ENCODE assay signal across 7 cellular contexts in the genomic region with DNA sequence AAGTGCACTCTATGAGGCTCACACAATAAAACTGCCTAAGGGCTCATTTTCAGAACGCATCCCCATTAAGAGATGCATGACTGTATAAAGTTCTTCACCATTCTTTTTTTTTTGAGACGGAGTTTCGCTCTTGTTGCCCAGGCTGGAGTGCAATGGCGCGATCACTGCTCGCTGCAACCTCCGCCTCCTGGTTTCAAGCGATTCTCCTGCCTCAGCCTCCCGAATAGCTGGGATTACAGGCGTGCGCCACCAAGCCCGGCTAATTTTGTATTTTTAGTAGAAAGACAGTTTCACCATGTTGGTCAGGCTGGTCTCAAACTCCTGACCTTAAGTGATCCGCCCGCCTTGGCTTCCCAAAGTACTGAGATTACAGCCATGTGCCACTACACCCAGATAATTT. TPM values are rescaled to one million over a fixed set of nuclear protein-coding genes. Genes with fewer than 3 reads are reported as not detected.
A peak's percentile ranks its signal among the peaks of the same experiment; 100 is the strongest.
DNase-seq lines count a peak whose midpoint lies in the region; ATAC-seq and TF ChIP-seq lines count a peak whose summit lies in the region.
"Not testable (repeated sequence)": the region's sequence is repeated elsewhere in the genome, so short reads cannot be mapped to it uniquely, and the experiment has no call there.

No MANE protein-coding gene starts in this region.

- H3K4me3 ChIP-seq in CD8-positive, alpha-beta memory T cell (ENCODE audit: low read length); KMS-11 (IDR thresholded peaks at IDR 0.05; ENCODE audit: insufficient read depth, low read depth, low read length); neutrophil (ENCODE audit: low read depth in 1 of 2, low read length in 1 of 2): not testable (repeated sequence)

- peak overlapping the region in 6 of 7 donors; percentile 15 to 100 (median 58) for H3K4me3 Mint-ChIP-seq in CD8-positive, alpha-beta memory T cell
- H3K4me3 Mint-ChIP-seq in T-cell (peak overlapping the region; percentile 21 to 99 (median 95)), chondrocyte (ENCODE audit: unreplicated experiment) (peak overlapping the region; percentile 16), immature natural killer cell (peak overlapping the region in 2 of 5 donors; percentile 33 to 100)
- peak overlapping the region; percentile 99 for H3K4me3 Mint-ChIP-seq in activated T-helper 17 cell treated with anti-CD3 and anti-CD28 coated beads, Interleukin-2, amount 50 U/mL, for 72 hours

- H3K4me1 Mint-ChIP-seq in CD8-positive, alpha-beta memory T cell: peaks cover 19 to 37% (median 26%) of the 10 kb centered on the region in 3 donors
- H3K4me1 Mint-ChIP-seq in T-cell (peaks cover 21 to 38% (median 22%) of the 10 kb centered on the region in 3 donors), chondrocyte (ENCODE audit: low read depth) (peaks cover 34% of the 10 kb centered on the region), immature natural killer cell (peaks cover 26 to 31% of the 10 kb centered on the region in 2 donors)
- not testable (repeated sequence) for H3K4me1 Mint-ChIP-seq in activated T-helper 17 cell treated with anti-CD3 and anti-CD28 coated beads, Interleukin-2, amount 50 U/mL, for 72 hours

- DNase-seq in CD8-positive, alpha-beta memory T cell; T-cell; chondrocyte (ENCODE audit: low spot score); immature natural killer cell: not testable (repeated sequence)

- H3K79me2 ChIP-seq in KMS-11 (ENCODE audit: insufficient read depth, low read depth): peaks cover 38% of the 10 kb centered on the region

- not testable (repeated sequence) for H3K27me3 ChIP-seq in CD8-positive, alpha-beta memory T cell (ENCODE audit: insufficient read depth, low read length, poor library complexity, severe bottlenecking); KMS-11 (ENCODE audit: insufficient read depth, low read depth); neutrophil

- not testable (repeated sequence) for H3K27me3 Mint-ChIP-seq in CD8-positive, alpha-beta memory T cell; T-cell; activated T-helper 17 cell treated with anti-CD3 and anti-CD28 coated beads, Interleukin-2, amount 50 U/mL, for 72 hours; chondrocyte (ENCODE audit: low read depth)
- peaks cover 8 to 17% (median 12%) of the 10 kb centered on the region in 3 donors for H3K27me3 Mint-ChIP-seq in immature natural killer cell (ENCODE audit: low read depth in 3 of 3)

- H3K4me1 ChIP-seq in CD8-positive, alpha-beta memory T cell (ENCODE audit: insufficient read depth, low read length): peaks cover 27% of the 10 kb centered on the region
- H3K4me1 ChIP-seq in KMS-11 (ENCODE audit: low read depth, poor library complexity, severe bottlenecking) (peaks cover 28% of the 10 kb centered on the region), neutrophil (ENCODE audit: control insufficient read depth in 1 of 2, insufficient read depth in 1 of 2, low read depth in 1 of 2, low read length in 1 of 2) (peaks cover 31% of the 10 kb centered on the region in 2 experiments)

- not testable (repeated sequence) for H3K9me3 ChIP-seq in CD8-positive, alpha-beta memory T cell (ENCODE audit: low read length); neutrophil

- H4K20me1 ChIP-seq in KMS-11 (ENCODE audit: insufficient read depth): not testable (repeated sequence)

- not testable (repeated sequence) for ATAC-seq in T-cell (replicated peaks in 1 of 4); activated T-helper 17 cell treated with anti-CD3 and anti-CD28 coated beads, Interleukin-2, amount 50 U/mL, for 72 hours (replicated peaks)

- CTCF ChIA-PET in CD8-positive, alpha-beta memory T cell (lab: Charles Lee); T-cell (lab: Charles Lee): not testable (repeated sequence)

- H3K27ac ChIP-seq in CD8-positive, alpha-beta memory T cell (ENCODE audit: low read depth, low read length): peak overlapping the region; percentile 97
- H3K27ac ChIP-seq in KMS-11 (peak overlapping the region; percentile 99; the same call in 1 of the 2 replicates), neutrophil (peak overlapping the region; percentile 96)

- H3K4me2 ChIP-seq in KMS-11: peak overlapping the region; percentile 98; the same call in 1 of the 2 replicates

- H3K36me3 ChIP-seq in CD8-positive, alpha-beta memory T cell (ENCODE audit: insufficient read depth, low read length); KMS-11 (ENCODE audit: insufficient read depth): not testable (repeated sequence)
- peaks cover 21% of the 10 kb centered on the region for H3K36me3 ChIP-seq in neutrophil

- H3K27ac Mint-ChIP-seq in CD8-positive, alpha-beta memory T cell: peak overlapping the region in 7 of 8 donors; percentile 68 to 100 (median 100)
- H3K27ac Mint-ChIP-seq in T-cell: peak overlapping the region; percentile 92 to 99
- peak overlapping the region; percentile 99 for H3K27ac Mint-ChIP-seq in activated T-helper 17 cell treated with anti-CD3 and anti-CD28 coated beads, Interleukin-2, amount 50 U/mL, for 72 hours
- peak overlapping the region; percentile 99 for H3K27ac Mint-ChIP-seq in chondrocyte (ENCODE audit: unreplicated experiment)
- peak overlapping the region; percentile 95 to 100 (median 100) for H3K27ac Mint-ChIP-seq in immature natural killer cell

- peaks cover 0 to 36% (median 6%) of the 10 kb centered on the region in 3 donors for H3K36me3 Mint-ChIP-seq in CD8-positive, alpha-beta memory T cell
- peaks cover 13% of the 10 kb centered on the region for H3K36me3 Mint-ChIP-seq in T-cell
- H3K36me3 Mint-ChIP-seq in activated T-helper 17 cell treated with anti-CD3 and anti-CD28 coated beads, Interleukin-2, amount 50 U/mL, for 72 hours (ENCODE audit: low read depth): peaks cover 49% of the 10 kb centered on the region
- not testable (repeated sequence) for H3K36me3 Mint-ChIP-seq in chondrocyte (ENCODE audit: low read depth); immature natural killer cell

- not testable (repeated sequence) for H3K9ac ChIP-seq in KMS-11

- not testable (repeated sequence) for H3K9me3 Mint-ChIP-seq in CD8-positive, alpha-beta memory T cell; T-cell; activated T-helper 17 cell treated with anti-CD3 and anti-CD28 coated beads, Interleukin-2, amount 50 U/mL, for 72 hours; chondrocyte (ENCODE audit: low read depth); immature natural killer cell

- POLR2A ChIA-PET in CD8-positive, alpha-beta memory T cell (lab: Charles Lee): not testable (repeated sequence)
- POLR2A ChIA-PET in T-cell (lab: Charles Lee): interaction anchor here (0.5 to 0.7 kb wide), 4 partner anchors 9 to 1994 kb away, joined by 3 to 7 read pairs (median 6); no protein-coding TSS in a partner anchor

- not testable (repeated sequence) for H2AFZ ChIP-seq in KMS-11 (ENCODE audit: low read depth)

- TF ChIP-seq CTCF in KMS-11 (conservative IDR thresholded peaks at IDR 0.05; ENCODE audit: low read depth, low read length); chondrocyte (IDR thresholded peaks at IDR 0.05); neutrophil (IDR thresholded peaks at IDR 0.05): not testable (repeated sequence)

RNA-seq across cellular contexts. Expression of a gene that starts 2.2 kb away (rescaled TPM):
- 10 to 100 TPM; 50.8 to 55.8 TPM for total RNA-seq in CD8-positive, alpha-beta memory T cell
- polyA plus RNA-seq in CD8-positive, alpha-beta memory T cell: 177 TPM
- total RNA-seq in T-cell (10 to 100 TPM; 50.0 to 78.8 (median 70.8) TPM), chondrocyte (54.4 to 58.1 TPM (median 54.5 TPM) in 3 replicates)
- total RNA-seq in activated T-helper 17 cell treated with anti-CD3 and anti-CD28 coated beads, Interleukin-2, amount 50 U/mL, for 72 hours: 10 to 100 TPM; 20.9 to 32.7 TPM
- polyA plus RNA-seq in immature natural killer cell: 100 to 1,000 TPM; 177 to 270 (median 215) TPM

RNA-seq across cellular contexts. Expression of a gene that starts 16.3 kb away (rescaled TPM):
- 1 to 10 TPM; 3.7 to 5.4 TPM for total RNA-seq in CD8-positive, alpha-beta memory T cell
- 9.5 TPM for polyA plus RNA-seq in CD8-positive, alpha-beta memory T cell
- total RNA-seq in T-cell (10 to 100 TPM in 2 of 5 donors, 1 to 10 TPM in 3; 5.3 to 20.1 (median 7.4) TPM), chondrocyte (1.6 to 4.8 TPM (median 3.3 TPM) in 3 replicates)
- 1 to 10 TPM; 5.0 to 5.1 TPM for total RNA-seq in activated T-helper 17 cell treated with anti-CD3 and anti-CD28 coated beads, Interleukin-2, amount 50 U/mL, for 72 hours
- 10 to 100 TPM in 1 of 3 donors, 1 to 10 TPM in 2; 8.2 to 13.7 (median 8.4) TPM for polyA plus RNA-seq in immature natural killer cell
